ENCODE assay signal across 8 cellular contexts in the genomic region with DNA sequence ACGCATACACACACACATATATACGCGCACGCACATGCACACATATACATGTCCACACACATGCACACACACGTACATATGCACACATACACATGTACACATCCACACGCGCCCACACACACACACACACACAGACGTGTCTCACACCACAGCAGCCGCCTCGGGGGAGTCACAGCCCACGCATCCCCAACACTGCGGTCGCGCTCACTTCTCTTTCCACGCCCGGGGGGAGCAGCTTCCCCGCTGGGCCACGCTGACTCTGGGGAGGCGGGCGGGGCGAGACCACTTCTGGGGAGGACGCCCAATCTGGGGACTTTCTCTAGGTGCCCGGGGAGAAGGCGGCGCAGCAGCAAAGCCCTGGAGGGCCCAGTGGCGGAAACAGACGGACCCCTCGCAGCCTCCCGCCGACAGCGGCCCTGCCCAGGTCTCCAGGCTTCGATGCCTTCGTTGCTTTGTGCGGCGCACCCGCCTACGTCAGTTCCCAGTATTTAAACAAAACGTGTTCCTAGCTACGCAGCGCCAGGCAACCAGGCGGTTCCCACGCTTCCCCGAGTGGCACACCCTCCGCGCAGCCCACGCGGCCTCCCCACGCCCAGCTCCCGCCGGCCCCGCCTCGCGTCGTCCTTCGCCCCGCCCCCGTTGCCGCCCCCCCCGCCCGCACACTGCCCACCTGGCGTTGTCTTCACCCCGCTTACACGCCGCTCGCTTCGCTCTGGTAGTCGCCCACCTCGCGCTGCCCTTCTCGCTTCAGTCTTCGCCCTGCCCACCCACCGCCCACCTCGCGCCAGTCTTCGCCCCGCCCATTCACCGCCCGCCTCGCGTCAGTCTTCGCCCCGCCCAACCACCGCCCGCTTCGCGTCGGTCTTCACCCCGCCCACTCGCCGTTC. TPM values are rescaled to one million over a fixed set of nuclear protein-coding genes. Genes with fewer than 3 reads are reported as not detected.
DNase-seq lines count a peak whose midpoint lies in the region; ATAC-seq, FAIRE-seq and TF ChIP-seq lines count a peak whose summit lies in the region.

No MANE protein-coding gene starts in this region.

- H3K4me3 ChIP-seq in NT2/D1 (ENCODE audit: insufficient read length, low read depth) (peak overlapping the region; percentile 87), heart left ventricle (peak overlapping the region; percentile 44 to 95 (median 81))

- peak; percentile 36 for FAIRE-seq in GM18507 (lab: Jason Lieb, UNC)

- H3K36me3 ChIP-seq in NT2/D1 (ENCODE audit: insufficient read depth, insufficient read length, low read length) (peaks cover 19% of the 10 kb centered on the region), heart left ventricle (peaks cover 0 to 13% (median 6%) of the 10 kb centered on the region in 9 donors)

- no peaks in the 10 kb centered on the region for H3K9me3 ChIP-seq in NT2/D1 (ENCODE audit: insufficient read depth, low read length)
- H3K9me3 ChIP-seq in heart left ventricle = peaks cover 0 to 2% (median 0%) of the 10 kb centered on the region in 12 donors

- intact Hi-C loops in heart left ventricle (cut with DNase I) = loop anchor here in 9 of 10 donors (1.0 to 10.0 kb wide), 14 partner anchors 23 to 639 kb away; a partner anchor contains a TSS

- TF ChIP-seq CTCF in heart left ventricle (IDR thresholded peaks at IDR 0.05) = no peak

- peak overlapping the region; percentile 69 to 91 (median 87) for H3K27ac ChIP-seq in heart left ventricle

- ATAC-seq in HG02763 (IDR thresholded peaks at IDR 0.05; ENCODE audit: unreplicated experiment) = peak; percentile 38
- peak; percentile 33 to 79 (median 65) for ATAC-seq in heart left ventricle
- no peak for ATAC-seq in GM21737 (IDR thresholded peaks at IDR 0.05; ENCODE audit: unreplicated experiment)

- H3K27me3 ChIP-seq in NT2/D1 (ENCODE audit: insufficient read depth, insufficient read length) = no peaks in the 10 kb centered on the region
- H3K27me3 ChIP-seq in heart left ventricle = no peaks in the 10 kb centered on the region

- H3K9ac ChIP-seq in NT2/D1 (ENCODE audit: insufficient read length, low read depth) = peak overlapping the region; percentile 80

- DNase-seq in GM18507 (ENCODE audit: extremely low spot score, insufficient read length, low read depth) (no peak), NT2/D1 (ENCODE audit: low read depth, low spot score) (peak; percentile 3), heart left ventricle (no peak), renal cortical epithelial cell (ENCODE audit: low read depth) (peak; percentile 2), cerebellar nuclear complex (lab: John Stamatoyannopoulos, UW) (no peak)
- DNase-seq in activated naive CD4-positive, alpha-beta T cell treated with Interleukin-2 at 50 U/mL for 16 hours = peak; percentile 77

- 4 to 9% (median 6%) methylated on average over 60 to 90 of the region's 90 CpGs for WGBS in heart left ventricle, 4 donors

- H3K4me1 ChIP-seq in NT2/D1 (ENCODE audit: insufficient read depth, insufficient read length) (peaks cover 5% of the 10 kb centered on the region), heart left ventricle (peaks cover 0 to 18% (median 10%) of the 10 kb centered on the region in 12 donors)

- peak in 1 of 2 donors; percentile 33 for TF ChIP-seq POLR2A in heart left ventricle (IDR thresholded peaks at IDR 0.05)

RNA-seq across cellular contexts. Expression of a gene that starts 0.8 kb away (rescaled TPM):
- total RNA-seq in heart left ventricle (10 to 100 TPM; 15.5 to 32.2 (median 21.6) TPM), renal cortical epithelial cell (26.0 and 47.1 TPM in 2 replicates)
- polyA plus RNA-seq in heart left ventricle = 10 to 100 TPM; 15.7 to 22.8 TPM

RNA-seq across cellular contexts. Expression of a gene that starts 45.1 kb away (rescaled TPM):
- total RNA-seq in heart left ventricle (100 to 1,000 TPM in 2 of 9 donors, 10 to 100 TPM in 7; 35.2 to 113 (median 90.9) TPM), renal cortical epithelial cell (40.1 and 72.4 TPM in 2 replicates)
- 100 to 1,000 TPM in 1 of 2 donors, 10 to 100 TPM in 1; 94.6 to 139 TPM for polyA plus RNA-seq in heart left ventricle

Comparison
In these comparisons a context has a peak if more than half of its experiments do, and no peak if none do; other contexts are left out.
1. DNase-seq: peak in NT2/D1 (single experiment), activated naive CD4-positive, alpha-beta T cell treated with Interleukin-2 at 50 U/mL for 16 hours (single experiment) and renal cortical epithelial cell (single experiment); none in GM18507 (single experiment), heart left ventricle (0 of 5) and cerebellar nuclear complex (0 of 2).